ENCODE assay signal across 1 cellular context in the genomic region with DNA sequence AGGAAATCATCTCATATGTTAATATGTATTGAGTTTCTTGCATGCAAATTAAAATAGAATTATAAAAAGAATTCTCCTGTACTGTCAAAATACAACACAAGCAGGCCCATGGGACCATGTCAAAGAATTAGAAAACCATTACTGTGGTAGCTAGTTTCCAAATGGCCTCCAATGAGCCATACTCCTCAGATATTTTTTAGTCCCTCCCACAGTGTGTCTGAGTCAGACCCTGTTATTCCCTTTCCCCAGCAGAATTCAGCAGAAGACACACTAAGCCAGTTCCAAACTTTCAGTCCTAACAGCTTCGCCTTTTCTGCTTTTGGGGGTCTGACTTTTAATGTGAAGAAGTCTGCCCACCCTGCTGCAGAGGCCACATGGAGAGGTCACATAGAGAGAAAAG.
TF ChIP-seq lines count a peak whose summit lies in the region.

No MANE protein-coding gene starts in this region.

TF ChIP-seq in GM12891, 5 proteins besides CTCF, POLR2A, EP300 and RAD21:
- TF ChIP-seq SPI1 (IDR thresholded peaks at IDR 0.05; ENCODE audit: low read depth, low read length) (no peak), POLR2AphosphoS5 (IDR thresholded peaks at IDR 0.05; ENCODE audit: low read depth, low read length) (no peak), POU2F2 (IDR thresholded peaks at IDR 0.05; ENCODE audit: low read depth, low read length) (no peak), PAX5 (IDR thresholded peaks at IDR 0.05; ENCODE audit: insufficient read depth, low read length, severe bottlenecking) (no peak), TAF1 (IDR thresholded peaks at IDR 0.05; ENCODE audit: low read depth, low read length) (no peak)
TF ChIP-seq in GM12891: peak in this region for 0.
